Comparison of ENCODE assay signal across 9 cellular contexts in genomic region chr16:4802659-4803287, GRCh38. TPM values are rescaled to one million over a fixed set of nuclear protein-coding genes. Genes with fewer than 3 reads are reported as not detected.
DNase-seq lines count a peak whose midpoint lies in the region; ATAC-seq and TF ChIP-seq lines count a peak whose summit lies in the region.
"Had no signal": no experiment of that assay in that cellular context is flagged by ENCODE, and none has a peak within 500 bp of the region (broad histone marks: within the 10 kb centered on the region; RNA-seq: fewer than 3 reads in every experiment).

No MANE protein-coding gene starts in this region.

- ATAC-seq in GM19328 (IDR thresholded peaks at IDR 0.05; ENCODE audit: unreplicated experiment), result peak; percentile 89
- ATAC-seq in HG03460 (IDR thresholded peaks at IDR 0.05; ENCODE audit: unreplicated experiment), result peak; percentile 89
- peak; percentile 89 for ATAC-seq in left lobe of liver

- peaks cover 11% of the 10 kb centered on the region for H3K4me1 ChIP-seq in BE2C

- CTCF ChIA-PET in activated CD4-positive, alpha-beta T cell treated with anti-CD3 and anti-CD28 coated beads, Interleukin-2, amount 10 ng/mL, durations not matched to agents 7 days and 5 days (lab: Charles Lee), result interaction anchor here (0.6 to 1.0 kb wide), 3 partner anchors 9 to 141 kb away, joined by 3 to 4 read pairs (median 3); partner anchors contain the start of genes ANKS3 and DNAAF8

- POLR2A ChIA-PET in activated CD4-positive, alpha-beta T cell treated with anti-CD3 and anti-CD28 coated beads, Interleukin-2, amount 10 ng/mL, durations not matched to agents 7 days and 5 days (lab: Charles Lee), result interaction anchor here (0.9 kb wide), 1 partner anchor 69 kb away, joined by 4 read pairs; the partner anchor contains the start of gene ANKS3

- no peaks in the 10 kb centered on the region for H3K9me3 Mint-ChIP-seq in activated CD4-positive, alpha-beta T cell treated with anti-CD3 and anti-CD28 coated beads, Interleukin-2, amount 10 ng/mL, durations not matched to agents 7 days and 5 days

- H3K4me3 Mint-ChIP-seq in activated CD4-positive, alpha-beta T cell treated with anti-CD3 and anti-CD28 coated beads, Interleukin-2, amount 10 ng/mL, durations not matched to agents 7 days and 5 days, result peak overlapping the region; percentile 81

- H3K36me3 Mint-ChIP-seq in activated CD4-positive, alpha-beta T cell treated with anti-CD3 and anti-CD28 coated beads, Interleukin-2, amount 10 ng/mL, durations not matched to agents 7 days and 5 days (ENCODE audit: low read depth), result peaks cover 15% of the 10 kb centered on the region

- no peaks in the 10 kb centered on the region for H3K9me3 ChIP-seq in BE2C

- no peaks in the 10 kb centered on the region for H3K27me3 ChIP-seq in BE2C

- H3K4me1 Mint-ChIP-seq in activated CD4-positive, alpha-beta T cell treated with anti-CD3 and anti-CD28 coated beads, Interleukin-2, amount 10 ng/mL, durations not matched to agents 7 days and 5 days, result peaks cover 23% of the 10 kb centered on the region

- no peaks in the 10 kb centered on the region for H3K27me3 Mint-ChIP-seq in activated CD4-positive, alpha-beta T cell treated with anti-CD3 and anti-CD28 coated beads, Interleukin-2, amount 10 ng/mL, durations not matched to agents 7 days and 5 days

- TF ChIP-seq CTCF in BE2C (IDR thresholded peaks at IDR 0.05; ENCODE audit: low read depth, low read length), result no peak

- H3K27ac Mint-ChIP-seq in activated CD4-positive, alpha-beta T cell treated with anti-CD3 and anti-CD28 coated beads, Interleukin-2, amount 10 ng/mL, durations not matched to agents 7 days and 5 days, result peak overlapping the region; percentile 83

- peaks cover 20% of the 10 kb centered on the region for H3K36me3 ChIP-seq in BE2C

- DNase-seq in BE2C, result peak; percentile 96
- peak; percentile 90 to 96 for DNase-seq in NCI-H524 (lab: John Stamatoyannopoulos, UW)
- DNase-seq in activated CD4-positive, alpha-beta T cell treated with anti-CD3 and anti-CD28 coated beads, Interleukin-2, amount 10 ng/mL, durations not matched to agents 7 days and 5 days, result peak; percentile 90
- peak; percentile 99 for DNase-seq in cortex of kidney (lab: John Stamatoyannopoulos, UW)
- DNase-seq in left lobe of liver (ENCODE audit: low spot score), result peak; percentile 93
- peak; percentile 85 for DNase-seq in stimulated activated CD4-positive, alpha-beta T cell treated with anti-CD3 and anti-CD28 coated beads, Interleukin-1b, Interleukin-23, amount 100 ng/mL, for 48 hours

- H3K4me3 ChIP-seq in BE2C (ENCODE audit: low read depth, low read length), result peak overlapping the region; percentile 80

RNA-seq across cellular contexts. Expression of gene ROGDI, which starts 0.3 kb away (rescaled TPM):
- 246 TPM for polyA plus RNA-seq in BE2C (2012; ENCODE audit: insufficient read depth, insufficient read length, low read depth)
- total RNA-seq in activated CD4-positive, alpha-beta T cell treated with anti-CD3 and anti-CD28 coated beads, Interleukin-2, amount 10 ng/mL, durations not matched to agents 7 days and 5 days, result 1 to 10 TPM; 9.0 to 9.6 TPM
- total RNA-seq in left lobe of liver, result 21.5 TPM

RNA-seq across cellular contexts. Expression of gene SMIM22, which starts 7.6 kb away (rescaled TPM):
- 5.6 TPM for polyA plus RNA-seq in BE2C (2012; ENCODE audit: insufficient read depth, insufficient read length, low read depth)
- total RNA-seq in activated CD4-positive, alpha-beta T cell treated with anti-CD3 and anti-CD28 coated beads, Interleukin-2, amount 10 ng/mL, durations not matched to agents 7 days and 5 days, result not detected
- total RNA-seq in left lobe of liver, result 0.60 TPM
- total RNA-seq: T-helper 1 cell treated with Interleukin-12 subunit alpha and Interleukin-12 subunit beta and Interleukin-4 antibody, amounts not matched to agents 30 ng/mL and 1 ng/mL, for 36 hours had no signal

RNA-seq across cellular contexts. Expression of gene SEPTIN12, which starts 14.6 kb away (rescaled TPM):
- polyA plus RNA-seq in BE2C (2012; ENCODE audit: insufficient read depth, insufficient read length, low read depth), result not detected
- not detected for total RNA-seq in activated CD4-positive, alpha-beta T cell treated with anti-CD3 and anti-CD28 coated beads, Interleukin-2, amount 10 ng/mL, durations not matched to agents 7 days and 5 days
- total RNA-seq in left lobe of liver, result not detected
- total RNA-seq: T-helper 1 cell treated with Interleukin-12 subunit alpha and Interleukin-12 subunit beta and Interleukin-4 antibody, amounts not matched to agents 30 ng/mL and 1 ng/mL, for 36 hours had no signal

RNA-seq across cellular contexts. Expression of gene ZNF500, which starts 35.8 kb away (rescaled TPM):
- 11.1 TPM for polyA plus RNA-seq in BE2C (2012; ENCODE audit: insufficient read depth, insufficient read length, low read depth)
- total RNA-seq in activated CD4-positive, alpha-beta T cell treated with anti-CD3 and anti-CD28 coated beads, Interleukin-2, amount 10 ng/mL, durations not matched to agents 7 days and 5 days, result 10 to 100 TPM; 12.7 to 18.7 TPM
- total RNA-seq in left lobe of liver, result 9.5 TPM

RNA-seq across cellular contexts. Expression of gene GLYR1, which starts 44.3 kb away (rescaled TPM):
- polyA plus RNA-seq in BE2C (2012; ENCODE audit: insufficient read depth, insufficient read length, low read depth), result 124 TPM
- 100 to 1,000 TPM; 101 to 104 TPM for total RNA-seq in activated CD4-positive, alpha-beta T cell treated with anti-CD3 and anti-CD28 coated beads, Interleukin-2, amount 10 ng/mL, durations not matched to agents 7 days and 5 days
- total RNA-seq in left lobe of liver, result 47.1 TPM

Comparison
In these comparisons a context has a peak if more than half of its experiments do, and no peak if none do; other contexts are left out.
1. Peak in every context shown above with its lines: DNase-seq, ATAC-seq and H3K4me3 ChIP-seq.